38 cellular contexts compared by ENCODE assay signal in genomic region chr2:26451700-26452099, GRCh38. TPM values are rescaled to one million over a fixed set of nuclear protein-coding genes. Genes with fewer than 3 reads are reported as not detected.
"Had no signal": no experiment of that assay in that cellular context is flagged by ENCODE, and none has a peak within 500 bp of the region (broad histone marks: within the 10 kb centered on the region; RNA-seq: fewer than 3 reads in every experiment).

No MANE protein-coding gene starts in this region.

- DNase-seq: Karpas-422, Kasumi-1, MG63, MM.1S, NCI-H1048, NCI-H1092, NCI-H1092 treated with DMSO at 0.1 percent for 48 hours, NCI-H1105, NCI-H1105 treated with DMSO at 0.1 percent for 48 hours, NCI-H1417, NCI-H1417 treated with DMSO at 0.1 percent for 48 hours, NCI-H1436, NCI-H1436 treated with DMSO at 0.1 percent for 48 hours, NCI-H146, NCI-H1694, NCI-H1694 treated with DMSO at 0.1 percent for 48 hours, NCI-H187, NCI-H187 treated with DMSO at 0.1 percent for 48 hours, NCI-H1930, NCI-H2029, NCI-H2029 treated with DMSO at 0.1 percent for 48 hours, NCI-H2081, NCI-H2081 treated with DMSO at 0.1 percent for 48 hours, NCI-H2107, NCI-H2171, NCI-H2171 treated with DMSO at 0.1 percent for 48 hours, NCI-H2227 treated with DMSO at 0.1 percent for 48 hours, NCI-H226, NCI-H345, NCI-H446, NCI-H446 treated with DMSO at 0.1 percent for 48 hours, NCI-H510A, NCI-H510A treated with DMSO at 0.1 percent for 48 hours, NCI-H524 had no signal

- H3K27me3 ChIP-seq: MG63 had no signal

- H3K36me3 ChIP-seq: MG63 had no signal

- H3K9me3 ChIP-seq: MG63 had no signal

- H3K4me3 ChIP-seq: MG63 had no signal

RNA-seq across cellular contexts. Expression of gene OTOF, which starts 26.2 kb away (rescaled TPM):
- total RNA-seq: MCF 10A, NCI-H460 had no signal

RNA-seq across cellular contexts. Expression of gene DRC1, which starts 50.0 kb away (rescaled TPM):
- total RNA-seq: LHCN-M2, M059J, MCF 10A, NCI-H460 had no signal
